1 cellular context compared by ENCODE assay signal in genomic region chr6:109095036-109095820, GRCh38.
TF ChIP-seq lines count a peak whose summit lies in the region.

Gene CEP57L1 (plus strand): TSS chr6:109095507. CDS start chr6:109145222, 49,715 bp downstream.

TF ChIP-seq in HCT116, 20 proteins besides CTCF, POLR2A, EP300 and RAD21 (continued from another document):
- TF ChIP-seq, protein P1, sequence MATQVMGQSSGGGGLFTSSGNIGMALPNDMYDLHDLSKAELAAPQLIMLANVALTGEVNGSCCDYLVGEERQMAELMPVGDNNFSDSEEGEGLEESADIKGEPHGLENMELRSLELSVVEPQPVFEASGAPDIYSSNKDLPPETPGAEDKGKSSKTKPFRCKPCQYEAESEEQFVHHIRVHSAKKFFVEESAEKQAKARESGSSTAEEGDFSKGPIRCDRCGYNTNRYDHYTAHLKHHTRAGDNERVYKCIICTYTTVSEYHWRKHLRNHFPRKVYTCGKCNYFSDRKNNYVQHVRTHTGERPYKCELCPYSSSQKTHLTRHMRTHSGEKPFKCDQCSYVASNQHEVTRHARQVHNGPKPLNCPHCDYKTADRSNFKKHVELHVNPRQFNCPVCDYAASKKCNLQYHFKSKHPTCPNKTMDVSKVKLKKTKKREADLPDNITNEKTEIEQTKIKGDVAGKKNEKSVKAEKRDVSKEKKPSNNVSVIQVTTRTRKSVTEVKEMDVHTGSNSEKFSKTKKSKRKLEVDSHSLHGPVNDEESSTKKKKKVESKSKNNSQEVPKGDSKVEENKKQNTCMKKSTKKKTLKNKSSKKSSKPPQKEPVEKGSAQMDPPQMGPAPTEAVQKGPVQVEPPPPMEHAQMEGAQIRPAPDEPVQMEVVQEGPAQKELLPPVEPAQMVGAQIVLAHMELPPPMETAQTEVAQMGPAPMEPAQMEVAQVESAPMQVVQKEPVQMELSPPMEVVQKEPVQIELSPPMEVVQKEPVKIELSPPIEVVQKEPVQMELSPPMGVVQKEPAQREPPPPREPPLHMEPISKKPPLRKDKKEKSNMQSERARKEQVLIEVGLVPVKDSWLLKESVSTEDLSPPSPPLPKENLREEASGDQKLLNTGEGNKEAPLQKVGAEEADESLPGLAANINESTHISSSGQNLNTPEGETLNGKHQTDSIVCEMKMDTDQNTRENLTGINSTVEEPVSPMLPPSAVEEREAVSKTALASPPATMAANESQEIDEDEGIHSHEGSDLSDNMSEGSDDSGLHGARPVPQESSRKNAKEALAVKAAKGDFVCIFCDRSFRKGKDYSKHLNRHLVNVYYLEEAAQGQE (IDR thresholded peaks at IDR 0.05; ENCODE audit: low read depth) = no peak
- TF ChIP-seq TCF7L2 (IDR thresholded peaks at IDR 0.05; ENCODE audit: borderline replicate concordance, extremely low read depth, insufficient read depth, insufficient read length) = peak; percentile 23
- TF ChIP-seq POLR2AphosphoS5 (IDR thresholded peaks at IDR 0.05; ENCODE audit: low read depth, low read length) = peak; percentile 89
- no peak for TF ChIP-seq CEBPB (IDR thresholded peaks at IDR 0.05; ENCODE audit: low read depth)
- TF ChIP-seq, protein P2, sequence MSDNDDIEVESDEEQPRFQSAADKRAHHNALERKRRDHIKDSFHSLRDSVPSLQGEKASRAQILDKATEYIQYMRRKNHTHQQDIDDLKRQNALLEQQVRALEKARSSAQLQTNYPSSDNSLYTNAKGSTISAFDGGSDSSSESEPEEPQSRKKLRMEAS (IDR thresholded peaks at IDR 0.05) = peak; percentile 43; the same call in 1 of the 2 replicates
- TF ChIP-seq EZH2phosphoT487 (IDR thresholded peaks at IDR 0.05; ENCODE audit: borderline replicate concordance) = no peak
- no peak for TF ChIP-seq ZNF274 (IDR thresholded peaks at IDR 0.05; ENCODE audit: low read depth, low read length)
- peak; percentile 87 for TF ChIP-seq SRF (IDR thresholded peaks at IDR 0.05; ENCODE audit: low read depth)
